20 cellular contexts compared by ENCODE assay signal in genomic region chr18:9924371-9924943, GRCh38. TPM values are rescaled to one million over a fixed set of nuclear protein-coding genes. Genes with fewer than 3 reads are reported as not detected.
DNase-seq lines count a peak whose midpoint lies in the region; TF ChIP-seq lines count a peak whose summit lies in the region.
"Had no signal": no experiment of that assay in that cellular context is flagged by ENCODE, and none has a peak within 500 bp of the region (broad histone marks: within the 10 kb centered on the region; RNA-seq: fewer than 3 reads in every experiment).

No MANE protein-coding gene starts in this region.

- no peak overlapping the region for H3K4me3 ChIP-seq in ACC112 (ENCODE audit: low read depth, low read length)
- H3K4me3 ChIP-seq in CD8-positive, alpha-beta memory T cell (ENCODE audit: low read length), result no peak overlapping the region
- peak overlapping the region in 1 of 2 donors; percentile 27 for H3K4me3 ChIP-seq in ascending aorta
- H3K4me3 ChIP-seq: right lobe of liver, uterus had no signal

- no peak for TF ChIP-seq CTCF in ascending aorta (IDR thresholded peaks at IDR 0.05)
- TF ChIP-seq CTCF in nephron progenitor cell (IDR thresholded peaks at IDR 0.05), result no peak

- H3K27ac ChIP-seq in ACC112 (ENCODE audit: low read depth, low read length) (peak overlapping the region; percentile 3; the same call in 1 of the 2 replicates), ascending aorta (peak overlapping the region; percentile 60 to 80)
- no peak overlapping the region for H3K27ac ChIP-seq in CD8-positive, alpha-beta memory T cell (ENCODE audit: low read depth, low read length)
- H3K27ac ChIP-seq: neutrophil, right lobe of liver, uterus had no signal

- CTCF ChIA-PET in CD8-positive, alpha-beta memory T cell (lab: Charles Lee), result no interaction called here

- intact Hi-C loops in ascending aorta (cut with DNase I), result no loop called here

- H3K4me1 Mint-ChIP-seq in CD8-positive, alpha-beta memory T cell, result peaks cover 0 to 67% (median 42%) of the 10 kb centered on the region in 3 donors
- peaks cover 31% of the 10 kb centered on the region for H3K4me1 Mint-ChIP-seq in nephron progenitor cell

- H3K4me1 ChIP-seq in ACC112 (ENCODE audit: control insufficient read depth, insufficient read depth, low read length, unreplicated experiment), result peaks cover 40% of the 10 kb centered on the region
- peaks cover 88% of the 10 kb centered on the region for H3K4me1 ChIP-seq in CD8-positive, alpha-beta memory T cell (ENCODE audit: insufficient read depth, low read length)
- peaks cover 0 to 61% of the 10 kb centered on the region in 2 donors for H3K4me1 ChIP-seq in ascending aorta

- peak overlapping the region in 1 of 8 donors; percentile 25 for H3K27ac Mint-ChIP-seq in CD8-positive, alpha-beta memory T cell
- peak overlapping the region; percentile 45 for H3K27ac Mint-ChIP-seq in nephron progenitor cell
- H3K27ac Mint-ChIP-seq: activated B cell treated with CpG ODN at 0.5 μM for 24 hours had no signal

- H3K9me3 ChIP-seq in CD8-positive, alpha-beta memory T cell (ENCODE audit: low read length), result no peaks in the 10 kb centered on the region
- no peaks in the 10 kb centered on the region for H3K9me3 ChIP-seq in ascending aorta
- H3K9me3 ChIP-seq: neutrophil, right lobe of liver, uterus had no signal

- H3K79me2 ChIP-seq in ACC112 (ENCODE audit: control insufficient read depth, insufficient read depth, low read length, unreplicated experiment), result peaks cover 99% of the 10 kb centered on the region

- no peak for DNase-seq in CD8-positive, alpha-beta memory T cell
- DNase-seq in ascending aorta (ENCODE audit: low spot score in 2 of 2) (no peak), nephron progenitor cell (no peak), SKM-1 treated with dmso at 0.1 percent for 144 hours (lab: John Stamatoyannopoulos, UW; ENCODE audit: unreplicated experiment) (no peak), NCI-H2107 treated with DMSO at 0.1 percent for 48 hours (lab: John Stamatoyannopoulos, UW; ENCODE audit: unreplicated experiment) (no peak), iPS-NIHi11 (ENCODE audit: low spot score) (no peak), medulla oblongata (ENCODE audit: extremely low spot score) (no peak)
- DNase-seq: activated B cell treated with CpG ODN at 0.5 μM for 24 hours; activated CD8-positive, alpha-beta memory T cell treated with anti-CD3 and anti-CD28 coated beads for 24 hours; activated effector memory CD4-positive, alpha-beta T cell treated with Interleukin-2 at 50 U/mL for 16 hours; AML-193; GDM1; midbrain; NCI-H1092 treated with DMSO at 0.1 percent for 48 hours; NCI-H2107; NCI-H526; right lobe of liver; uterus had no signal

- H3K27me3 Mint-ChIP-seq in CD8-positive, alpha-beta memory T cell, result no peaks in the 10 kb centered on the region
- H3K27me3 Mint-ChIP-seq in nephron progenitor cell (ENCODE audit: low read depth, poor library complexity), result no peaks in the 10 kb centered on the region
- H3K27me3 Mint-ChIP-seq: activated B cell treated with CpG ODN at 0.5 μM for 24 hours had no signal

- no peaks in the 10 kb centered on the region for H3K36me3 Mint-ChIP-seq in CD8-positive, alpha-beta memory T cell
- H3K36me3 Mint-ChIP-seq in nephron progenitor cell (ENCODE audit: low read depth), result no peaks in the 10 kb centered on the region

- H2AFZ ChIP-seq in ACC112 (ENCODE audit: low read length, unreplicated experiment), result no peak overlapping the region

- H3K36me3 ChIP-seq in ACC112 (ENCODE audit: insufficient read depth, low read length), result peaks cover 7% of the 10 kb centered on the region; the same call in 1 of the 2 replicates
- H3K36me3 ChIP-seq in CD8-positive, alpha-beta memory T cell (ENCODE audit: insufficient read depth, low read length), result no peaks in the 10 kb centered on the region
- no peaks in the 10 kb centered on the region for H3K36me3 ChIP-seq in ascending aorta
- H3K36me3 ChIP-seq: right lobe of liver, uterus had no signal

- no peaks in the 10 kb centered on the region for H3K9me3 Mint-ChIP-seq in CD8-positive, alpha-beta memory T cell
- H3K9me3 Mint-ChIP-seq in nephron progenitor cell, result no peaks in the 10 kb centered on the region
- H3K9me3 Mint-ChIP-seq: activated B cell treated with CpG ODN at 0.5 μM for 24 hours had no signal

- H3K4me3 Mint-ChIP-seq in CD8-positive, alpha-beta memory T cell, result peak overlapping the region in 5 of 7 donors; percentile 12 to 45 (median 33)
- H3K4me3 Mint-ChIP-seq in nephron progenitor cell, result no peak overlapping the region
- H3K4me3 Mint-ChIP-seq: activated B cell treated with CpG ODN at 0.5 μM for 24 hours had no signal

- H3K27me3 ChIP-seq in ACC112 (ENCODE audit: insufficient read depth, low read length), result no peaks in the 10 kb centered on the region
- no peaks in the 10 kb centered on the region for H3K27me3 ChIP-seq in CD8-positive, alpha-beta memory T cell (ENCODE audit: insufficient read depth, low read length, poor library complexity, severe bottlenecking)
- no peaks in the 10 kb centered on the region for H3K27me3 ChIP-seq in ascending aorta
- H3K27me3 ChIP-seq: neutrophil, right lobe of liver, uterus had no signal

- POLR2A ChIA-PET in CD8-positive, alpha-beta memory T cell (lab: Charles Lee), result no interaction called here

RNA-seq across cellular contexts. Expression of gene VAPA, which starts 10.6 kb away (rescaled TPM):
- total RNA-seq in CD8-positive, alpha-beta memory T cell, result 100 to 1,000 TPM; 167 to 193 TPM
- 228 TPM for polyA plus RNA-seq in CD8-positive, alpha-beta memory T cell
- 109 TPM for total RNA-seq in ascending aorta

RNA-seq across cellular contexts. Expression of gene TXNDC2, which starts 38.7 kb away (rescaled TPM):
- not detected for total RNA-seq in CD8-positive, alpha-beta memory T cell
- not detected for polyA plus RNA-seq in CD8-positive, alpha-beta memory T cell
- not detected for total RNA-seq in ascending aorta
- total RNA-seq: right lobe of liver had no signal
